ENCODE assay signal across 1 cellular context in genomic region chr22:15653241-15653640, GRCh38. TPM values are rescaled to one million over a fixed set of nuclear protein-coding genes. Genes with fewer than 3 reads are reported as not detected.
"Had no signal": no experiment of that assay in that cellular context is flagged by ENCODE, and none has a peak within 500 bp of the region (broad histone marks: within the 10 kb centered on the region; RNA-seq: fewer than 3 reads in every experiment).

No MANE protein-coding gene starts in this region.

RNA-seq across cellular contexts. Expression of gene POTEH, which starts 36.6 kb away (rescaled TPM):
- total RNA-seq: G401 had no signal
